Comparison of ENCODE assay signal across 27 cellular contexts in genomic region chr6:118206221-118206620, GRCh38.
"Had no signal": no experiment of that assay in that cellular context is flagged by ENCODE, and none has a peak within 500 bp of the region (broad histone marks: within the 10 kb centered on the region; RNA-seq: fewer than 3 reads in every experiment).

No MANE protein-coding gene starts in this region.

- H3K4me3 ChIP-seq: colonic mucosa, coronary artery, dorsolateral prefrontal cortex, esophagus muscularis mucosa, esophagus squamous epithelium, gastrocnemius medialis, gastroesophageal sphincter, heart left ventricle, heart right ventricle had no signal

- DNase-seq: colonic mucosa; cortex of kidney; dermis blood vessel endothelial cell; dorsolateral prefrontal cortex; effector CD4-positive, alpha-beta T cell; effector CD8-positive, alpha-beta T cell; effector memory CD4-positive, alpha-beta T cell; effector memory CD8-positive, alpha-beta T cell; endodermal cell; erythroblast; esophagus squamous epithelium; foreskin fibroblast; foreskin keratinocyte; foreskin melanocyte; gastrocnemius medialis; glutamatergic neuron; head of caudate nucleus; heart left ventricle; heart right ventricle had no signal

- H3K36me3 ChIP-seq: colonic mucosa, esophagus muscularis mucosa, esophagus squamous epithelium, gastrocnemius medialis, gastroesophageal sphincter, heart left ventricle, heart right ventricle had no signal

- H3K27ac ChIP-seq: colonic mucosa, coronary artery, dorsolateral prefrontal cortex, epithelial cell of prostate, esophagus muscularis mucosa, esophagus squamous epithelium, foreskin keratinocyte, gastrocnemius medialis, gastroesophageal sphincter, heart left ventricle, heart right ventricle had no signal

- ATAC-seq: effector memory CD8-positive, alpha-beta T cell; esophagus mucosa; foreskin keratinocyte; gastrocnemius medialis; gastroesophageal sphincter; heart left ventricle; heart right ventricle had no signal

- H3K27me3 ChIP-seq: colonic mucosa, dorsolateral prefrontal cortex, esophagus muscularis mucosa, esophagus squamous epithelium, foreskin keratinocyte, gastrocnemius medialis, gastroesophageal sphincter, heart left ventricle, heart right ventricle had no signal

- H3K4me1 ChIP-seq: colonic mucosa, esophagus muscularis mucosa, esophagus squamous epithelium, foreskin keratinocyte, gastrocnemius medialis, gastroesophageal sphincter, heart left ventricle, heart right ventricle had no signal

- H3K9me3 ChIP-seq: colonic mucosa, esophagus muscularis mucosa, esophagus squamous epithelium, gastrocnemius medialis, gastroesophageal sphincter, heart left ventricle, heart right ventricle had no signal

- FAIRE-seq: endometrium, endothelial cell of umbilical vein, frontal cortex had no signal
